ENCODE assay signal across 8 cellular contexts in genomic region chr7:35035511-35035921, GRCh38. TPM values are rescaled to one million over a fixed set of nuclear protein-coding genes. Genes with fewer than 3 reads are reported as not detected.
DNase-seq lines count a peak whose midpoint lies in the region; ATAC-seq, FAIRE-seq and TF ChIP-seq lines count a peak whose summit lies in the region.

No MANE protein-coding gene starts in this region.

- H3K9ac ChIP-seq in liver (ENCODE audit: low read depth in 1 of 2, low read length in 2 of 2) = no peak overlapping the region

- 4% methylated on average over 4 of the region's 4 CpGs for WGBS in A549 (ENCODE audit: missing lambda C conversion rate)
- WGBS in liver = 36% methylated on average over 4 of the region's 4 CpGs

- H3K36me3 ChIP-seq in brain microvascular endothelial cell (replicated peaks) (no peaks in the 10 kb centered on the region), liver (ENCODE audit: control insufficient read depth in 4 of 4, insufficient read depth in 3 of 4, low read depth in 1 of 4, low read length in 3 of 4) (no peaks in the 10 kb centered on the region)

- CTCF ChIA-PET in A549 (lab: Yijun Ruan, JAX) = interaction anchor here (0.6 to 1.5 kb wide), 7 partner anchors 33 to 288 kb away, joined by 3 to 5 read pairs (median 3); no protein-coding TSS in a partner anchor

- ATAC-seq in A549 (peak in 1 of 2 experiments; percentile 47; a peak in 3 of 6 replicates), HG03442 (IDR thresholded peaks at IDR 0.05; ENCODE audit: unreplicated experiment) (peak; percentile 11)

- no peak for TF ChIP-seq EP300 in A549 (IDR thresholded peaks at IDR 0.05)

- FAIRE-seq in A549 (lab: Jason Lieb, UNC) = no peak
- FAIRE-seq in RCC 7860 (lab: Jason Lieb, UNC) = peak; percentile 53

- in situ Hi-C loops in brain microvascular endothelial cell (cut with HindIII; ENCODE audit: low pct_ligation_motif_present, low sequenced_read_pairs) = no loop called here

- no peak for TF ChIP-seq POLR2A in A549 (IDR thresholded peaks at IDR 0.05; ENCODE audit: low read length)

- DNase-seq in A549 (ENCODE audit: low read depth in 1 of 2, low spot score in 1 of 2) (peak; percentile 29 to 75), GM10266 (ENCODE audit: extremely low spot score) (peak; percentile 70), RCC 7860 (ENCODE audit: low spot score) (peak; percentile 44), brain microvascular endothelial cell (peak; percentile 44), GDM1 (lab: John Stamatoyannopoulos, UW) (no peak)
- no peak for DNase-seq in activated CD8-positive, alpha-beta memory T cell treated with anti-CD3 and anti-CD28 coated beads for 24 hours

- peak; percentile 54 for TF ChIP-seq CTCF in A549 (IDR thresholded peaks at IDR 0.05)
- peak; percentile 62 for TF ChIP-seq CTCF in GM10266 (IDR thresholded peaks at IDR 0.05; ENCODE audit: control insufficient read depth, insufficient read depth, low read depth, missing control alignments)
- peak; percentile 25 for TF ChIP-seq CTCF in brain microvascular endothelial cell (IDR thresholded peaks at IDR 0.05; ENCODE audit: low read depth, low read length, missing control alignments)
- TF ChIP-seq CTCF in liver (IDR thresholded peaks at IDR 0.05; ENCODE audit: low read depth, low read length, missing input control) = peak; percentile 2

- H3K4me2 ChIP-seq in A549 = peak overlapping the region; percentile 92

- no peaks in the 10 kb centered on the region for H3K27me3 ChIP-seq in brain microvascular endothelial cell (replicated peaks)
- H3K27me3 ChIP-seq in liver (ENCODE audit: control insufficient read depth in 4 of 4, insufficient read depth in 4 of 4, low read length in 3 of 4) = no peaks in the 10 kb centered on the region

- peaks cover 50% of the 10 kb centered on the region for H3K4me1 ChIP-seq in A549
- peaks cover 3 to 20% (median 17%) of the 10 kb centered on the region in 4 donors for H3K4me1 ChIP-seq in liver (ENCODE audit: control insufficient read depth in 4 of 4, insufficient read depth in 4 of 4, low read length in 3 of 4)

- H3K4me3 ChIP-seq in A549 (peak overlapping the region; percentile 69), brain microvascular endothelial cell (ENCODE audit: low read depth, low read length) (peak overlapping the region; percentile 81), liver (ENCODE audit: low read depth in 1 of 3, low read length in 3 of 3) (peak overlapping the region in 1 of 3 donors; percentile 95)

- H3K27ac ChIP-seq in A549 = peak overlapping the region; percentile 90 to 96
- peak overlapping the region; percentile 29 for H3K27ac ChIP-seq in brain microvascular endothelial cell
- H3K27ac ChIP-seq in liver (ENCODE audit: low read depth in 1 of 2, low read length in 2 of 2) = no peak overlapping the region

- peak; percentile 76 to 86 for TF ChIP-seq RAD21 in A549 (conservative IDR thresholded peaks at IDR 0.05 in 1 of 2, IDR thresholded peaks at IDR 0.05 in 1 of 2)
- TF ChIP-seq RAD21 in liver (IDR thresholded peaks at IDR 0.05) = peak; percentile 52 to 73

- H3K9me3 ChIP-seq in A549 = no peaks in the 10 kb centered on the region
- no peaks in the 10 kb centered on the region for H3K9me3 ChIP-seq in liver (ENCODE audit: control insufficient read depth in 4 of 4, low read length in 3 of 4)

- POLR2A ChIA-PET in A549 (lab: Yijun Ruan, JAX) = interaction anchor here (0.6 kb wide), 1 partner anchor 966 kb away, joined by 3 read pairs; no protein-coding TSS in a partner anchor

TF ChIP-seq in A549, 52 proteins besides CTCF, POLR2A, EP300 and RAD21:
- TF ChIP-seq SMC3 (IDR thresholded peaks at IDR 0.05) = peak; percentile 83
- TF ChIP-seq CHD2 (IDR thresholded peaks at IDR 0.05; ENCODE audit: low read length, partially characterized antibody) = no peak

TF ChIP-seq in liver, 16 proteins besides CTCF, POLR2A, EP300 and RAD21:
- no peak for TF ChIP-seq FOXA1 (IDR thresholded peaks at IDR 0.05)
- TF ChIP-seq, protein P1, sequence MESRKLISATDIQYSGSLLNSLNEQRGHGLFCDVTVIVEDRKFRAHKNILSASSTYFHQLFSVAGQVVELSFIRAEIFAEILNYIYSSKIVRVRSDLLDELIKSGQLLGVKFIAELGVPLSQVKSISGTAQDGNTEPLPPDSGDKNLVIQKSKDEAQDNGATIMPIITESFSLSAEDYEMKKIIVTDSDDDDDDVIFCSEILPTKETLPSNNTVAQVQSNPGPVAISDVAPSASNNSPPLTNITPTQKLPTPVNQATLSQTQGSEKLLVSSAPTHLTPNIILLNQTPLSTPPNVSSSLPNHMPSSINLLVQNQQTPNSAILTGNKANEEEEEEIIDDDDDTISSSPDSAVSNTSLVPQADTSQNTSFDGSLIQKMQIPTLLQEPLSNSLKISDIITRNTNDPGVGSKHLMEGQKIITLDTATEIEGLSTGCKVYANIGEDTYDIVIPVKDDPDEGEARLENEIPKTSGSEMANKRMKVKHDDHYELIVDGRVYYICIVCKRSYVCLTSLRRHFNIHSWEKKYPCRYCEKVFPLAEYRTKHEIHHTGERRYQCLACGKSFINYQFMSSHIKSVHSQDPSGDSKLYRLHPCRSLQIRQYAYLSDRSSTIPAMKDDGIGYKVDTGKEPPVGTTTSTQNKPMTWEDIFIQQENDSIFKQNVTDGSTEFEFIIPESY (IDR thresholded peaks at IDR 0.05) = no peak
- no peak for TF ChIP-seq NR2F2 (IDR thresholded peaks at IDR 0.05)
- TF ChIP-seq, protein P2, sequence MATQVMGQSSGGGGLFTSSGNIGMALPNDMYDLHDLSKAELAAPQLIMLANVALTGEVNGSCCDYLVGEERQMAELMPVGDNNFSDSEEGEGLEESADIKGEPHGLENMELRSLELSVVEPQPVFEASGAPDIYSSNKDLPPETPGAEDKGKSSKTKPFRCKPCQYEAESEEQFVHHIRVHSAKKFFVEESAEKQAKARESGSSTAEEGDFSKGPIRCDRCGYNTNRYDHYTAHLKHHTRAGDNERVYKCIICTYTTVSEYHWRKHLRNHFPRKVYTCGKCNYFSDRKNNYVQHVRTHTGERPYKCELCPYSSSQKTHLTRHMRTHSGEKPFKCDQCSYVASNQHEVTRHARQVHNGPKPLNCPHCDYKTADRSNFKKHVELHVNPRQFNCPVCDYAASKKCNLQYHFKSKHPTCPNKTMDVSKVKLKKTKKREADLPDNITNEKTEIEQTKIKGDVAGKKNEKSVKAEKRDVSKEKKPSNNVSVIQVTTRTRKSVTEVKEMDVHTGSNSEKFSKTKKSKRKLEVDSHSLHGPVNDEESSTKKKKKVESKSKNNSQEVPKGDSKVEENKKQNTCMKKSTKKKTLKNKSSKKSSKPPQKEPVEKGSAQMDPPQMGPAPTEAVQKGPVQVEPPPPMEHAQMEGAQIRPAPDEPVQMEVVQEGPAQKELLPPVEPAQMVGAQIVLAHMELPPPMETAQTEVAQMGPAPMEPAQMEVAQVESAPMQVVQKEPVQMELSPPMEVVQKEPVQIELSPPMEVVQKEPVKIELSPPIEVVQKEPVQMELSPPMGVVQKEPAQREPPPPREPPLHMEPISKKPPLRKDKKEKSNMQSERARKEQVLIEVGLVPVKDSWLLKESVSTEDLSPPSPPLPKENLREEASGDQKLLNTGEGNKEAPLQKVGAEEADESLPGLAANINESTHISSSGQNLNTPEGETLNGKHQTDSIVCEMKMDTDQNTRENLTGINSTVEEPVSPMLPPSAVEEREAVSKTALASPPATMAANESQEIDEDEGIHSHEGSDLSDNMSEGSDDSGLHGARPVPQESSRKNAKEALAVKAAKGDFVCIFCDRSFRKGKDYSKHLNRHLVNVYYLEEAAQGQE (IDR thresholded peaks at IDR 0.05) = no peak
- TF ChIP-seq RXRA (IDR thresholded peaks at IDR 0.05) = no peak
- no peak for TF ChIP-seq EGR1 (IDR thresholded peaks at IDR 0.05; ENCODE audit: low read depth in 2 of 2)
- TF ChIP-seq TAF1 (conservative IDR thresholded peaks at IDR 0.05) = no peak
- no peak for TF ChIP-seq HNF4G (IDR thresholded peaks at IDR 0.05)
- TF ChIP-seq, protein P3, sequence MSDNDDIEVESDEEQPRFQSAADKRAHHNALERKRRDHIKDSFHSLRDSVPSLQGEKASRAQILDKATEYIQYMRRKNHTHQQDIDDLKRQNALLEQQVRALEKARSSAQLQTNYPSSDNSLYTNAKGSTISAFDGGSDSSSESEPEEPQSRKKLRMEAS (IDR thresholded peaks at IDR 0.05) = no peak
- TF ChIP-seq HNF4A (conservative IDR thresholded peaks at IDR 0.05) = no peak
- TF ChIP-seq, protein P4, sequence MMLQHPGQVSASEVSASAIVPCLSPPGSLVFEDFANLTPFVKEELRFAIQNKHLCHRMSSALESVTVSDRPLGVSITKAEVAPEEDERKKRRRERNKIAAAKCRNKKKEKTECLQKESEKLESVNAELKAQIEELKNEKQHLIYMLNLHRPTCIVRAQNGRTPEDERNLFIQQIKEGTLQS (IDR thresholded peaks at IDR 0.05) = no peak
- no peak for TF ChIP-seq FOXA2 (IDR thresholded peaks at IDR 0.05)
- no peak for TF ChIP-seq GABPA (IDR thresholded peaks at IDR 0.05 in 1 of 2, conservative IDR thresholded peaks at IDR 0.05 in 1 of 2)
- TF ChIP-seq JUND (IDR thresholded peaks at IDR 0.05) = no peak
- TF ChIP-seq YY1 (IDR thresholded peaks at IDR 0.05) = no peak
- no peak for TF ChIP-seq SP1 (IDR thresholded peaks at IDR 0.05)

RNA-seq across cellular contexts. Expression of gene DPY19L1, which starts 1.8 kb away (rescaled TPM):
- polyA plus RNA-seq in A549 (2011; rRNA removed) (129 and 145 TPM in 2 replicates), A549 (2017; fragmentation: RNase III; extraction: RNeasy Plus Mini Kit Qiagen cat#74134 plus additional on column Dnase treatment) (47.5 to 53.6 TPM (median 52.0 TPM) in 3 replicates), liver (10 to 100 TPM in 1 of 2 donors, 1 to 10 TPM in 1; 3.9 to 12.3 TPM)
- polyA plus RNA-seq in A549 (2012; cell fraction: cytosol; rRNA removed) = 17.3 and 20.8 TPM in 2 replicates
- 14.4 and 21.9 TPM in 2 replicates for polyA plus RNA-seq in A549 (2012; cell fraction: nucleus; rRNA removed)
- 50.2 and 51.8 TPM in 2 replicates for polyA minus RNA-seq in A549 (2011; rRNA and poly(A)+ RNA removed)
- total RNA-seq in liver = 10 to 100 TPM; 21.6 to 24.2 TPM

Comparison
In these comparisons a context has a peak if more than half of its experiments do, and no peak if none do; other contexts are left out.
1. DNase-seq: peak in A549 (2 of 2), GM10266 (single experiment), RCC 7860 (single experiment) and brain microvascular endothelial cell (single experiment); none in GDM1 (single experiment) and activated CD8-positive, alpha-beta memory T cell treated with anti-CD3 and anti-CD28 coated beads for 24 hours (single experiment).
2. H3K27ac ChIP-seq: peak in A549 (2 of 2) and brain microvascular endothelial cell (single experiment); none in liver (0 of 2).
3. CTCF ChIP-seq: peak in every context shown above with its lines; median percentile 62 in GM10266; 54 in A549; 25 in brain microvascular endothelial cell; 2 in liver.